Comparison of ENCODE assay signal across 9 cellular contexts in genomic region chr15:72783563-72784232, GRCh38. TPM values are rescaled to one million over a fixed set of nuclear protein-coding genes. Genes with fewer than 3 reads are reported as not detected.
DNase-seq lines count a peak whose midpoint lies in the region; ATAC-seq, FAIRE-seq and TF ChIP-seq lines count a peak whose summit lies in the region.
"Had no signal": no experiment of that assay in that cellular context is flagged by ENCODE, and none has a peak within 500 bp of the region (broad histone marks: within the 10 kb centered on the region; RNA-seq: fewer than 3 reads in every experiment).

Gene ADPGK, minus strand, starts transcription at chr15:72783758. Its CDS starts 67 bp downstream, at chr15:72783691.

- DNase-seq in AML-193 (lab: John Stamatoyannopoulos, UW) (peak; percentile 67 to 78), NCI-H460 (ENCODE audit: extremely low read depth, low read depth) (peak; percentile 83), cerebellar cortex (ENCODE audit: low spot score) (peak; percentile 89), keratinocyte (ENCODE audit: low read depth, low spot score) (peak; percentile 62)
- DNase-seq in activated CD4-positive, CD25-positive, alpha-beta regulatory T cell treated with anti-CD3 and anti-CD28 coated beads, Interleukin-2, amount 50 U/mL, for 72 hours: peak; percentile 96
- DNase-seq in stimulated activated CD4-positive, alpha-beta T cell treated with anti-CD3 and anti-CD28 coated beads, Interleukin-12 subunit alpha, Interleukin-12 subunit beta, amount 100 ng/mL, for 48 hours (ENCODE audit: low read depth in 2 of 3, low spot score in 1 of 3): peak; percentile 82 to 92 (median 88)

- ATAC-seq in HG03378 (IDR thresholded peaks at IDR 0.05; ENCODE audit: unreplicated experiment): peak; percentile 60

- peak within 1 kb of the TSS; percentile 88 for H3K9ac ChIP-seq in keratinocyte (ENCODE audit: control insufficient read depth, extremely low read depth, insufficient read depth, low read length)

- H3K79me2 ChIP-seq in keratinocyte (ENCODE audit: control insufficient read depth, insufficient read depth, low read length): peaks cover 43% of the 10 kb centered on the region

- no peak for FAIRE-seq in keratinocyte (lab: Jason Lieb, UNC)
- FAIRE-seq: colon had no signal

- H3K4me1 ChIP-seq in keratinocyte (ENCODE audit: control insufficient read depth, extremely low read depth, insufficient read depth, low read length): peaks cover 11% of the 10 kb centered on the region

- no peaks in the 10 kb centered on the region for H3K9me3 ChIP-seq in keratinocyte (ENCODE audit: control insufficient read depth, low read depth, low read length)

- peak; percentile 95 for TF ChIP-seq POLR2A in GM19099 (IDR thresholded peaks at IDR 0.05; ENCODE audit: extremely low read depth, insufficient read length, low read depth)

- H3K4me2 ChIP-seq in keratinocyte (ENCODE audit: control insufficient read depth, extremely low read depth, insufficient read depth, low read depth, low read length): peak within 1 kb of the TSS; percentile 86

- TF ChIP-seq CTCF in keratinocyte (optimal IDR thresholded peaks at IDR 0.05 in 1 of 3, IDR thresholded peaks at IDR 0.05 in 1 of 3, conservative IDR thresholded peaks at IDR 0.05 in 1 of 3; ENCODE audit: extremely low read depth in 1 of 3, insufficient read depth in 2 of 3, low read length in 3 of 3): peak in 2 of 3 experiments; percentile 7 to 9

- peaks cover 0 to 8% of the 10 kb centered on the region in 2 experiments for H3K36me3 ChIP-seq in keratinocyte (ENCODE audit: control insufficient read depth in 2 of 2, extremely low read depth in 1 of 2, insufficient read depth in 2 of 2, low read length in 2 of 2)

- H3K9me1 ChIP-seq in keratinocyte (ENCODE audit: control insufficient read depth, extremely low read depth, insufficient read depth, low read length): no peaks in the 10 kb centered on the region

- H3K27me3 ChIP-seq in keratinocyte (ENCODE audit: control insufficient read depth, extremely low read depth, insufficient read depth, low read length): no peaks in the 10 kb centered on the region

- H4K20me1 ChIP-seq in keratinocyte (ENCODE audit: control insufficient read depth, extremely low read depth, insufficient read depth, low read length): no peaks in the 10 kb centered on the region

- dilution Hi-C loops in keratinocyte (cut with MboI; ENCODE audit: extremely low pct_ligation_motif_present, low sequenced_read_pairs): no loop called here

- H2AFZ ChIP-seq in keratinocyte (ENCODE audit: control insufficient read depth, low read length): peak within 1 kb of the TSS; percentile 87

- H3K27ac ChIP-seq in keratinocyte (ENCODE audit: control insufficient read depth, insufficient read depth, low read length): peak within 1 kb of the TSS; percentile 79

- peak within 1 kb of the TSS; percentile 72 to 95 (median 93) for H3K4me3 ChIP-seq in keratinocyte (ENCODE audit: control insufficient read depth in 2 of 3, extremely low read depth in 1 of 3, insufficient read depth in 2 of 3, low read depth in 1 of 3, low read length in 3 of 3)

RNA-seq across cellular contexts. Expression of gene ADPGK, which starts in this region (rescaled TPM):
- total RNA-seq in NCI-H460 (2014; rRNA removed; shearing (Covaris generic)): 56.8 and 58.8 TPM in 2 replicates
- 155 and 213 TPM in 2 replicates for polyA plus RNA-seq in NCI-H460 (2014; cell fraction: nucleus; rRNA removed)
- 48.5 to 62.3 TPM (median 60.1 TPM) in 3 replicates for polyA plus RNA-seq in keratinocyte
- 13.1 TPM for polyA plus RNA-seq in keratinocyte (2011; ENCODE audit: low read depth)
- 13.7 and 25.9 TPM in 2 replicates for polyA plus RNA-seq in keratinocyte (2011; cell fraction: cytosol; rRNA removed)
- polyA plus RNA-seq in keratinocyte (2011; cell fraction: nucleus; rRNA removed): 109 and 123 TPM in 2 replicates
- 21.2 and 26.0 TPM in 2 replicates for polyA plus RNA-seq in keratinocyte (2012; ENCODE audit: low replicate concordance)
- 40.8 to 44.1 TPM (median 42.1 TPM) in 3 replicates for polyA minus RNA-seq in keratinocyte
- polyA minus RNA-seq in keratinocyte (2011; cell fraction: cytosol; rRNA and poly(A)+ RNA removed): 32.0 TPM
- 61.9 and 93.9 TPM in 2 replicates for polyA minus RNA-seq in keratinocyte (2011; cell fraction: nucleus; rRNA and poly(A)+ RNA removed)

Comparison
In these comparisons a context has a peak if more than half of its experiments do, and no peak if none do; other contexts are left out.
1. Peak in every context shown above with its lines: DNase-seq, ATAC-seq, H3K4me3 ChIP-seq and H3K27ac ChIP-seq.